In the genomic region with DNA sequence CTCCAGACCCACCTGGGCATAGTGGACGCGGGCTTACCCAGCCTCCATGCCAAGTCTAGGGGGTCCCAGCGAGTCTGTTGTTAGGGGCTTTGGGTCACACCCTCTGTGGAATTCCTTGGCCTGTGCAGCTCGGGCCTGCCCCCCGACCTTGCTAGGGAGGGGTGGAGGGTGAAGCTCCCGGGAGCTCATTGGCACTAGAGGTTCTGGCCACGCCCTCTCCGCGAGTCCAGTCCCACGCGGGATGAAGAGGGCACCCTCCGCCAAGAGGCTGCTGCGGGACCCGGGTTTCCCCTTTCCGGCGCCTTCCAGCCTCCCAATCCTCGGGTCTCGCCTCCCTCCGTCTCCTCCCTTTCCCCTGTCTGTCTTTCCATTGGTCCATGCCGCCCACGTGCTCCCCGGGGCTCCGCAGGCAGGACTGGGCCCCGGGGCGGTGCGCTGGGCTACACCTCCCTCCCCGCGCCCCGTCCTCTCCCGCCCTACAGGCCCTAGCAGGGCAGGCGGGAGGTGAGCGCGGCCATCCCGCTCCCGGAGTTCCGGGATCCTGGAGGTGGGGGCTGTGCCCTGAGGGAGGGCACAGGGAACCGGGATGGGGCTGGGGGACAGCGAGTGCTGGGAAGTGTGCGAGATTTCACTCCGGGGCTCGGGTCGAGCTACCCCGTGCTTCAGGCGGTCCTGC, we compare ENCODE assay signal across 8 cellular contexts. TPM values are rescaled to one million over a fixed set of nuclear protein-coding genes. Genes with fewer than 3 reads are reported as not detected.
DNase-seq lines count a peak whose midpoint lies in the region; ATAC-seq, FAIRE-seq and TF ChIP-seq lines count a peak whose summit lies in the region.

No MANE protein-coding gene starts in this region.

- peak overlapping the region; percentile 79 for H3K27ac ChIP-seq in BLaER1
- peak overlapping the region; percentile 71 for H3K27ac ChIP-seq in HepG2 (ENCODE audit: extremely low read length, insufficient read depth, low read length)

- H3K4me3 ChIP-seq in BLaER1: peak overlapping the region; percentile 86
- peak overlapping the region; percentile 80 to 94 (median 81) for H3K4me3 ChIP-seq in HepG2 (replicated peaks in 1 of 3; ENCODE audit: insufficient read depth in 1 of 3, low read depth in 2 of 3, low read length in 3 of 3)

- no peak for TF ChIP-seq CTCF in HepG2 (CRISPR knock-in tag; IDR thresholded peaks at IDR 0.05)

- no TSS peak for BruUV-seq in HepG2 (replicated peaks; lab: Mats Ljungman, UMichigan)

- H2AFZ ChIP-seq in HepG2 (ENCODE audit: low read length): no peak overlapping the region

- no peaks in the 10 kb centered on the region for H3K9me3 Mint-ChIP-seq in dendritic cell treated with granulocyte-macrophage colony-stimulating factor and Interleukin-4, amounts not matched to agents 40 ng/mL and 50 ng/mL, for 4 days

- FAIRE-seq in HepG2 (lab: Jason Lieb, UNC): peak; percentile 68

- no peak for TF ChIP-seq RAD21 in HepG2 (CRISPR knock-in tag; IDR thresholded peaks at IDR 0.05)

- H3K79me2 ChIP-seq in HepG2 (ENCODE audit: insufficient read depth, low read length): peaks cover 5% of the 10 kb centered on the region

- DNase-seq in NCI-H748 (lab: John Stamatoyannopoulos, UW; ENCODE audit: unreplicated experiment) (peak; percentile 95), HepG2 (ENCODE audit: low spot score) (peak; percentile 93)
- DNase-seq in activated CD4-positive, alpha-beta T cell treated with anti-CD3 and anti-CD28 coated beads, Interleukin-2, amount 50 U/mL, for 24 hours (ENCODE audit: low read depth in 1 of 2, low spot score in 1 of 2): peak; percentile 77 to 88
- peak; percentile 91 for DNase-seq in stimulated activated CD4-positive, alpha-beta T cell treated with anti-CD3 and anti-CD28 coated beads, Interleukin-2, amount 100 ng/mL, for 48 hours

- TF ChIP-seq EP300 in HepG2 (IDR thresholded peaks at IDR 0.05; ENCODE audit: low read depth in 2 of 2, low read length in 2 of 2) (no peak), HepG2 (CRISPR knock-in tag; IDR thresholded peaks at IDR 0.05; ENCODE audit: borderline replicate concordance) (no peak)

- H3K27me3 ChIP-seq in BLaER1 (no peaks in the 10 kb centered on the region), HepG2 (ENCODE audit: control insufficient read depth in 1 of 2, insufficient read depth in 2 of 2, low read length in 2 of 2) (no peaks in the 10 kb centered on the region; a peak in 1 of 5 replicates)

- CTCF ChIA-PET in HepG2 (lab: Yijun Ruan, JAX; ENCODE audit: low intra/inter-chr PET ratio, low total read pairs): interaction anchor here (1.0 to 4.5 kb wide), 4 partner anchors 47 to 118 kb away, joined by 3 to 71 read pairs (median 12); a partner anchor contains a TSS

- peak overlapping the region; percentile 92 for H3K4me3 Mint-ChIP-seq in dendritic cell treated with granulocyte-macrophage colony-stimulating factor and Interleukin-4, amounts not matched to agents 40 ng/mL and 50 ng/mL, for 4 days

- H3K36me3 ChIP-seq in BLaER1 (peaks cover 42% of the 10 kb centered on the region), HepG2 (replicated peaks in 1 of 2; ENCODE audit: control insufficient read depth in 1 of 2, insufficient read depth in 2 of 2, low read length in 2 of 2) (peaks cover 3 to 26% of the 10 kb centered on the region in 2 experiments; a peak in 4 of 5 replicates)

- peaks cover 58% of the 10 kb centered on the region for H3K36me3 Mint-ChIP-seq in dendritic cell treated with granulocyte-macrophage colony-stimulating factor and Interleukin-4, amounts not matched to agents 40 ng/mL and 50 ng/mL, for 4 days (ENCODE audit: low read depth)

- H4K20me1 ChIP-seq in BLaER1 (peaks cover 50% of the 10 kb centered on the region), HepG2 (ENCODE audit: insufficient read depth, low read length) (no peaks in the 10 kb centered on the region; the same call in none of the 2 replicates)

- H3K9me3 ChIP-seq in BLaER1 (no peaks in the 10 kb centered on the region), HepG2 (ENCODE audit: low read length) (no peaks in the 10 kb centered on the region)

- peaks cover 6% of the 10 kb centered on the region for H3K27me3 Mint-ChIP-seq in dendritic cell treated with granulocyte-macrophage colony-stimulating factor and Interleukin-4, amounts not matched to agents 40 ng/mL and 50 ng/mL, for 4 days

- intact Hi-C loops in dendritic cell treated with granulocyte-macrophage colony-stimulating factor and Interleukin-4, amounts not matched to agents 40 ng/mL and 50 ng/mL, for 4 days (cut with micrococcal nuclease): loop anchor here (2.0 kb wide), 1 partner anchor 73 kb away; no protein-coding TSS in a partner anchor
- intact Hi-C loops in HepG2 (cut with micrococcal nuclease; ENCODE audit: unreplicated experiment): loop anchor here (1.0 to 5.0 kb wide), 4 partner anchors 47 to 268 kb away; a partner anchor contains a TSS

- peak in 1 of 2 experiments; percentile 61; a peak in 2 of 4 replicates for TF ChIP-seq POLR2A in HepG2 (IDR thresholded peaks at IDR 0.05; ENCODE audit: insufficient read depth in 1 of 2, low read depth in 2 of 2, low read length in 2 of 2)

- peak overlapping the region; percentile 89 for H3K27ac Mint-ChIP-seq in dendritic cell treated with granulocyte-macrophage colony-stimulating factor and Interleukin-4, amounts not matched to agents 40 ng/mL and 50 ng/mL, for 4 days

- peaks cover 56% of the 10 kb centered on the region for H3K4me1 Mint-ChIP-seq in dendritic cell treated with granulocyte-macrophage colony-stimulating factor and Interleukin-4, amounts not matched to agents 40 ng/mL and 50 ng/mL, for 4 days (ENCODE audit: low read depth)

- peaks cover 66% of the 10 kb centered on the region for H3K4me1 ChIP-seq in BLaER1
- H3K4me1 ChIP-seq in HepG2 (ENCODE audit: insufficient read depth, low read length): peaks cover 36% of the 10 kb centered on the region

- ATAC-seq in GM19328 (IDR thresholded peaks at IDR 0.05; ENCODE audit: unreplicated experiment): peak; percentile 61
- peak; percentile 52 for ATAC-seq in HG03521 (IDR thresholded peaks at IDR 0.05; ENCODE audit: unreplicated experiment)
- peak; percentile 84 for ATAC-seq in HepG2

- POLR2A ChIA-PET in HepG2 (lab: Yijun Ruan, JAX): interaction anchor here (0.7 to 4.3 kb wide), 12 partner anchors 13 to 83 kb away, joined by 3 to 38 read pairs (median 4); a partner anchor contains a TSS

- H3K9ac ChIP-seq in BLaER1 (peak overlapping the region; percentile 78), HepG2 (ENCODE audit: insufficient read depth, low read depth, low read length) (peak overlapping the region; percentile 69)

- peak overlapping the region; percentile 94 for H3K4me2 ChIP-seq in BLaER1
- peak overlapping the region; percentile 79 for H3K4me2 ChIP-seq in HepG2 (ENCODE audit: low read depth, low read length)

- in situ Hi-C loops in HepG2 (cut with HindIII; ENCODE audit: extremely low pct_ligation_motif_present, low pct_unique_long_range_greater_than_20kb): no loop called here

- WGBS in HepG2 (ENCODE audit: low lambda C conversion rate): 2% methylated on average over 16 of the region's 44 CpGs

RNA-seq across cellular contexts. Expression of a gene that starts 3.5 kb away (rescaled TPM):
- total RNA-seq in HepG2 (2016; rRNA removed; fragmentation: Illumina TruSeq; extraction: Trizol): 15.9 and 18.7 TPM in 2 replicates
- 9.4 and 10.1 TPM in 2 replicates for total RNA-seq in HepG2 (2016; cell fraction: cytosol; rRNA removed; fragmentation: Illumina TruSeq; extraction: Trizol; ENCODE audit: low read depth)
- 14.8 and 19.6 TPM in 2 replicates for total RNA-seq in HepG2 (2016; cell fraction: insoluble cytoplasmic fraction; rRNA removed; fragmentation: Illumina TruSeq; extraction: Trizol)
- 19.4 and 21.9 TPM in 2 replicates for total RNA-seq in HepG2 (2016; cell fraction: membrane; rRNA removed; fragmentation: Illumina TruSeq; extraction: Trizol)
- total RNA-seq in HepG2 (2016; cell fraction: nucleus; rRNA removed; fragmentation: Illumina TruSeq; extraction: Trizol): 13.5 and 19.1 TPM in 2 replicates
- 20.4 and 21.4 TPM in 2 replicates for polyA plus RNA-seq in HepG2 (2011; rRNA removed)
- 13.8 and 18.3 TPM in 2 replicates for polyA plus RNA-seq in HepG2 (2011; cell fraction: cytosol; rRNA removed)
- 72.9 and 80.6 TPM in 2 replicates for polyA plus RNA-seq in HepG2 (2011; cell fraction: nucleus; rRNA removed)
- polyA plus RNA-seq in HepG2 (2012): 9.4 and 13.3 TPM in 2 replicates
- 14.0 and 17.7 TPM in 2 replicates for polyA plus RNA-seq in HepG2 (2016; cell fraction: cytosol; fragmentation: Illumina TruSeq; extraction: Trizol; ENCODE audit: low read depth)
- 21.9 and 27.7 TPM in 2 replicates for polyA plus RNA-seq in HepG2 (2016; cell fraction: insoluble cytoplasmic fraction; fragmentation: Illumina TruSeq; extraction: Trizol; ENCODE audit: low read depth)
- polyA plus RNA-seq in HepG2 (2016; cell fraction: membrane; fragmentation: Illumina TruSeq; extraction: Trizol; ENCODE audit: low read depth): 22.4 and 26.1 TPM in 2 replicates
- 48.2 and 50.9 TPM in 2 replicates for polyA plus RNA-seq in HepG2 (2016; cell fraction: nucleus; fragmentation: Illumina TruSeq; extraction: Trizol; ENCODE audit: insufficient read depth, low read depth)
- polyA minus RNA-seq in HepG2 (2011; rRNA and poly(A)+ RNA removed; ENCODE audit: low replicate concordance): 29.1 and 81.2 TPM in 2 replicates
- 8.8 and 9.9 TPM in 2 replicates for polyA minus RNA-seq in HepG2 (2011; cell fraction: cytosol; rRNA and poly(A)+ RNA removed)
- polyA minus RNA-seq in HepG2 (2011; cell fraction: nucleus; rRNA and poly(A)+ RNA removed): 12.6 and 12.8 TPM in 2 replicates

RNA-seq across cellular contexts. Expression of a gene that starts 15.5 kb away (rescaled TPM):
- 519 and 610 TPM in 2 replicates for total RNA-seq in HepG2 (2016; rRNA removed; fragmentation: Illumina TruSeq; extraction: Trizol)
- total RNA-seq in HepG2 (2016; cell fraction: cytosol; rRNA removed; fragmentation: Illumina TruSeq; extraction: Trizol; ENCODE audit: low read depth): 109 and 111 TPM in 2 replicates
- total RNA-seq in HepG2 (2016; cell fraction: insoluble cytoplasmic fraction; rRNA removed; fragmentation: Illumina TruSeq; extraction: Trizol): 529 and 601 TPM in 2 replicates
- total RNA-seq in HepG2 (2016; cell fraction: membrane; rRNA removed; fragmentation: Illumina TruSeq; extraction: Trizol): 138 and 151 TPM in 2 replicates
- 274 and 312 TPM in 2 replicates for total RNA-seq in HepG2 (2016; cell fraction: nucleus; rRNA removed; fragmentation: Illumina TruSeq; extraction: Trizol)
- 264 and 345 TPM in 2 replicates for polyA plus RNA-seq in HepG2 (2011; rRNA removed)
- 233 and 344 TPM in 2 replicates for polyA plus RNA-seq in HepG2 (2011; cell fraction: cytosol; rRNA removed)
- polyA plus RNA-seq in HepG2 (2011; cell fraction: nucleus; rRNA removed): 252 and 375 TPM in 2 replicates
- 341 and 401 TPM in 2 replicates for polyA plus RNA-seq in HepG2 (2012)
- 82.5 and 94.9 TPM in 2 replicates for polyA plus RNA-seq in HepG2 (2016; cell fraction: cytosol; fragmentation: Illumina TruSeq; extraction: Trizol; ENCODE audit: low read depth)
- 516 and 544 TPM in 2 replicates for polyA plus RNA-seq in HepG2 (2016; cell fraction: insoluble cytoplasmic fraction; fragmentation: Illumina TruSeq; extraction: Trizol; ENCODE audit: low read depth)
- 100 and 109 TPM in 2 replicates for polyA plus RNA-seq in HepG2 (2016; cell fraction: membrane; fragmentation: Illumina TruSeq; extraction: Trizol; ENCODE audit: low read depth)
- polyA plus RNA-seq in HepG2 (2016; cell fraction: nucleus; fragmentation: Illumina TruSeq; extraction: Trizol; ENCODE audit: insufficient read depth, low read depth): 566 and 576 TPM in 2 replicates
- 110 and 303 TPM in 2 replicates for polyA minus RNA-seq in HepG2 (2011; rRNA and poly(A)+ RNA removed; ENCODE audit: low replicate concordance)
- 94.6 and 134 TPM in 2 replicates for polyA minus RNA-seq in HepG2 (2011; cell fraction: cytosol; rRNA and poly(A)+ RNA removed)
- polyA minus RNA-seq in HepG2 (2011; cell fraction: nucleus; rRNA and poly(A)+ RNA removed): 70.3 and 113 TPM in 2 replicates

RNA-seq across cellular contexts. Expression of a gene that starts 22.9 kb away (rescaled TPM):
- 10.3 and 13.6 TPM in 2 replicates for total RNA-seq in HepG2 (2016; rRNA removed; fragmentation: Illumina TruSeq; extraction: Trizol)
- total RNA-seq in HepG2 (2016; cell fraction: cytosol; rRNA removed; fragmentation: Illumina TruSeq; extraction: Trizol; ENCODE audit: low read depth): 0.51 and 0.79 TPM in 2 replicates
- total RNA-seq in HepG2 (2016; cell fraction: insoluble cytoplasmic fraction; rRNA removed; fragmentation: Illumina TruSeq; extraction: Trizol): 10.0 and 10.3 TPM in 2 replicates
- 2.4 and 2.7 TPM in 2 replicates for total RNA-seq in HepG2 (2016; cell fraction: membrane; rRNA removed; fragmentation: Illumina TruSeq; extraction: Trizol)
- total RNA-seq in HepG2 (2016; cell fraction: nucleus; rRNA removed; fragmentation: Illumina TruSeq; extraction: Trizol): 5.1 and 8.0 TPM in 2 replicates
- polyA plus RNA-seq in HepG2 (2011; rRNA removed): 29.3 and 43.2 TPM in 2 replicates
- polyA plus RNA-seq in HepG2 (2011; cell fraction: cytosol; rRNA removed): 26.7 and 30.1 TPM in 2 replicates
- polyA plus RNA-seq in HepG2 (2011; cell fraction: nucleus; rRNA removed): 35.4 and 48.8 TPM in 2 replicates
- polyA plus RNA-seq in HepG2 (2012): 29.8 and 32.5 TPM in 2 replicates
- polyA plus RNA-seq in HepG2 (2016; cell fraction: cytosol; fragmentation: Illumina TruSeq; extraction: Trizol; ENCODE audit: low read depth): 0.97 and 1.0 TPM in 2 replicates
- 13.3 and 16.3 TPM in 2 replicates for polyA plus RNA-seq in HepG2 (2016; cell fraction: insoluble cytoplasmic fraction; fragmentation: Illumina TruSeq; extraction: Trizol; ENCODE audit: low read depth)
- polyA plus RNA-seq in HepG2 (2016; cell fraction: membrane; fragmentation: Illumina TruSeq; extraction: Trizol; ENCODE audit: low read depth): 2.9 and 3.0 TPM in 2 replicates
- 10.7 and 11.1 TPM in 2 replicates for polyA plus RNA-seq in HepG2 (2016; cell fraction: nucleus; fragmentation: Illumina TruSeq; extraction: Trizol; ENCODE audit: insufficient read depth, low read depth)
- polyA minus RNA-seq in HepG2 (2011; rRNA and poly(A)+ RNA removed; ENCODE audit: low replicate concordance): 0.16 and 52.2 TPM in 2 replicates
- polyA minus RNA-seq in HepG2 (2011; cell fraction: cytosol; rRNA and poly(A)+ RNA removed): 14.6 and 19.0 TPM in 2 replicates
- 9.5 and 15.8 TPM in 2 replicates for polyA minus RNA-seq in HepG2 (2011; cell fraction: nucleus; rRNA and poly(A)+ RNA removed)

RNA-seq across cellular contexts. Expression of a gene that starts 46.9 kb away (rescaled TPM):
- total RNA-seq in HepG2 (2016; rRNA removed; fragmentation: Illumina TruSeq; extraction: Trizol): 1.3 and 2.4 TPM in 2 replicates
- 0.44 and 0.51 TPM in 2 replicates for total RNA-seq in HepG2 (2016; cell fraction: cytosol; rRNA removed; fragmentation: Illumina TruSeq; extraction: Trizol; ENCODE audit: low read depth)
- total RNA-seq in HepG2 (2016; cell fraction: insoluble cytoplasmic fraction; rRNA removed; fragmentation: Illumina TruSeq; extraction: Trizol): 0.77 and 3.4 TPM in 2 replicates
- total RNA-seq in HepG2 (2016; cell fraction: membrane; rRNA removed; fragmentation: Illumina TruSeq; extraction: Trizol): 0.74 and 0.96 TPM in 2 replicates
- total RNA-seq in HepG2 (2016; cell fraction: nucleus; rRNA removed; fragmentation: Illumina TruSeq; extraction: Trizol): 5.8 and 5.9 TPM in 2 replicates
- polyA plus RNA-seq in HepG2 (2011; rRNA removed): 10.2 and 15.0 TPM in 2 replicates
- polyA plus RNA-seq in HepG2 (2011; cell fraction: cytosol; rRNA removed): 3.4 and 4.0 TPM in 2 replicates
- polyA plus RNA-seq in HepG2 (2011; cell fraction: nucleus; rRNA removed): 55.6 and 56.4 TPM in 2 replicates
- polyA plus RNA-seq in HepG2 (2012): 6.1 and 7.0 TPM in 2 replicates
- 0.40 TPM in 2 replicates for polyA plus RNA-seq in HepG2 (2016; cell fraction: cytosol; fragmentation: Illumina TruSeq; extraction: Trizol; ENCODE audit: low read depth)
- 1.1 and 1.3 TPM in 2 replicates for polyA plus RNA-seq in HepG2 (2016; cell fraction: insoluble cytoplasmic fraction; fragmentation: Illumina TruSeq; extraction: Trizol; ENCODE audit: low read depth)
- 0.72 and 0.85 TPM in 2 replicates for polyA plus RNA-seq in HepG2 (2016; cell fraction: membrane; fragmentation: Illumina TruSeq; extraction: Trizol; ENCODE audit: low read depth)
- 18.6 and 19.5 TPM in 2 replicates for polyA plus RNA-seq in HepG2 (2016; cell fraction: nucleus; fragmentation: Illumina TruSeq; extraction: Trizol; ENCODE audit: insufficient read depth, low read depth)
- 17.8 and 35.4 TPM in 2 replicates for polyA minus RNA-seq in HepG2 (2011; rRNA and poly(A)+ RNA removed; ENCODE audit: low replicate concordance)
- 1.4 and 3.0 TPM in 2 replicates for polyA minus RNA-seq in HepG2 (2011; cell fraction: cytosol; rRNA and poly(A)+ RNA removed)
- polyA minus RNA-seq in HepG2 (2011; cell fraction: nucleus; rRNA and poly(A)+ RNA removed): 8.8 and 11.3 TPM in 2 replicates

RNA-seq across cellular contexts. Expression of a gene that starts 50.9 kb away (rescaled TPM):
- 10.1 and 20.1 TPM in 2 replicates for total RNA-seq in HepG2 (2016; rRNA removed; fragmentation: Illumina TruSeq; extraction: Trizol)
- total RNA-seq in HepG2 (2016; cell fraction: cytosol; rRNA removed; fragmentation: Illumina TruSeq; extraction: Trizol; ENCODE audit: low read depth): 8.5 and 11.8 TPM in 2 replicates
- total RNA-seq in HepG2 (2016; cell fraction: insoluble cytoplasmic fraction; rRNA removed; fragmentation: Illumina TruSeq; extraction: Trizol): 10.6 and 19.2 TPM in 2 replicates
- total RNA-seq in HepG2 (2016; cell fraction: membrane; rRNA removed; fragmentation: Illumina TruSeq; extraction: Trizol): 9.3 and 12.0 TPM in 2 replicates
- 23.9 and 32.6 TPM in 2 replicates for total RNA-seq in HepG2 (2016; cell fraction: nucleus; rRNA removed; fragmentation: Illumina TruSeq; extraction: Trizol)
- polyA plus RNA-seq in HepG2 (2011; rRNA removed): 73.5 and 74.0 TPM in 2 replicates
- polyA plus RNA-seq in HepG2 (2011; cell fraction: cytosol; rRNA removed): 23.9 and 24.4 TPM in 2 replicates
- polyA plus RNA-seq in HepG2 (2011; cell fraction: nucleus; rRNA removed): 317 and 392 TPM in 2 replicates
- 31.3 and 32.7 TPM in 2 replicates for polyA plus RNA-seq in HepG2 (2012)
- 3.0 and 3.3 TPM in 2 replicates for polyA plus RNA-seq in HepG2 (2016; cell fraction: cytosol; fragmentation: Illumina TruSeq; extraction: Trizol; ENCODE audit: low read depth)
- 15.8 and 17.9 TPM in 2 replicates for polyA plus RNA-seq in HepG2 (2016; cell fraction: insoluble cytoplasmic fraction; fragmentation: Illumina TruSeq; extraction: Trizol; ENCODE audit: low read depth)
- polyA plus RNA-seq in HepG2 (2016; cell fraction: membrane; fragmentation: Illumina TruSeq; extraction: Trizol; ENCODE audit: low read depth): 7.6 TPM in 2 replicates
- 110 and 120 TPM in 2 replicates for polyA plus RNA-seq in HepG2 (2016; cell fraction: nucleus; fragmentation: Illumina TruSeq; extraction: Trizol; ENCODE audit: insufficient read depth, low read depth)
- polyA minus RNA-seq in HepG2 (2011; rRNA and poly(A)+ RNA removed; ENCODE audit: low replicate concordance): 47.2 and 97.7 TPM in 2 replicates
- 12.4 and 13.9 TPM in 2 replicates for polyA minus RNA-seq in HepG2 (2011; cell fraction: cytosol; rRNA and poly(A)+ RNA removed)
- polyA minus RNA-seq in HepG2 (2011; cell fraction: nucleus; rRNA and poly(A)+ RNA removed): 94.1 and 94.6 TPM in 2 replicates

Comparison
In these comparisons a context has a peak if more than half of its experiments do, and no peak if none do; other contexts are left out.
1. Peak in every context shown above with its lines: DNase-seq, ATAC-seq, H3K4me3 ChIP-seq and H3K27ac ChIP-seq.